8 cellular contexts compared by ENCODE assay signal in the genomic region with DNA sequence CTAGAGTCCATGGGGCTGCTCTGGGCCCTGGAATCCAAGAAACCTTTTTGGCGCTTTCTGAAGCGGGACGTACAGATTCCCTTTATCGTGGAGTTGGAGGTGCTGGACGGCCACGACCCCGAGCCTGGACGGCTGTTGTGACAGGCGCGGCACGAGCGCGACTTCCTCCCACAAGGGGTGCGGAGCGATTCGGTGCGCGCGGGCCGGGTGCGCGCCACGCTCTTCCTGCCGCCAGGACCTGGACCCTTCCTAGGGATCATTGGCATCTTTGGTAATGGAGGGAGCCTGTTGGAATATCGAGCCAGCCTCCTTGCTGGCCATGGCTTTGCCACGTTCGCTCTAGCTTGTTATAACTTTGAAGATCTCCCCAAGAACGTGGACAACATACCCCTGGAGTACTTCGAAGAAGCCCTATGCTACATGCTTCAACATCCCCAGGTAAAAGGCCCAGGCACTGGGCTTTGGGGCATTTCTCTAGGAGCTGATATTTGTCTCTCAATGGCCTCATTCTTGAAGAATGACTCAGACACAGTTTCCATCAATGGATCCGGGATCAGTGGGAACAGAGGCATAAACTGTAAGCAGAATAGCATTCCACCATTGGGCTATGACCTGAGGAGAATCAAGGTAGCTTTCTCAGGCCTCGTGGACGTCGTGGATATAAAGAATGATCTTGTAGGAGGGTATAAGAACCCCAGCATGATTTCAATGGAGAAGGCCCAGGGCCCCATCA. TPM values are rescaled to one million over a fixed set of nuclear protein-coding genes. Genes with fewer than 3 reads are reported as not detected.
DNase-seq lines count a peak whose midpoint lies in the region; ATAC-seq lines count a peak whose summit lies in the region.
"Had no signal": no experiment of that assay in that cellular context is flagged by ENCODE, and none has a peak within 500 bp of the region (broad histone marks: within the 10 kb centered on the region; RNA-seq: fewer than 3 reads in every experiment).

No MANE protein-coding gene starts in this region.

- H3K4me2 ChIP-seq in GM23248 (ENCODE audit: unreplicated experiment): peak overlapping the region; percentile 79

- H3K4me1 ChIP-seq in GM23248 (ENCODE audit: insufficient read depth): peaks cover 8% of the 10 kb centered on the region; the same call in 1 of the 2 replicates
- peaks cover 11% of the 10 kb centered on the region for H3K4me1 ChIP-seq in adipocyte (ENCODE audit: control insufficient read depth, insufficient read depth, low read length)

- H3K9me2 ChIP-seq in GM23248 (ENCODE audit: insufficient read depth): no peaks in the 10 kb centered on the region

- 0 out of 2 replicates have a peak, but pooled peaks cover 6% of the 10 kb centered on the region for H3F3A ChIP-seq in GM23248 (ENCODE audit: insufficient read depth)

- 18 to 19% methylated on average over 33 of the region's 33 CpGs for WGBS in GM23248 (ENCODE audit: low coverage in 1 of 2, low lambda C conversion rate in 2 of 2, missing lambda C conversion rate in 2 of 2), 2 experiments

- no peaks in the 10 kb centered on the region for H3K27me3 ChIP-seq in GM23248 (replicated peaks; ENCODE audit: insufficient read depth)
- H3K27me3 ChIP-seq in adipocyte (replicated peaks; ENCODE audit: control insufficient read depth, insufficient read depth, low read length): no peaks in the 10 kb centered on the region

- H4K20me1 ChIP-seq in GM23248 (ENCODE audit: insufficient read depth): no peaks in the 10 kb centered on the region

- DNase-seq in GM23248 (peak; percentile 9), adipocyte (ENCODE audit: low read depth) (no peak), SW480 (ENCODE audit: low spot score) (no peak)
- DNase-seq: NCI-H510A treated with DMSO at 0.1 percent for 48 hours had no signal

- peak overlapping the region; percentile 75 for H3K4me3 ChIP-seq in GM23248
- H3K4me3 ChIP-seq in adipocyte (ENCODE audit: low read length): peak overlapping the region; percentile 82
- H3K4me3 ChIP-seq in iPS-18c (ENCODE audit: insufficient read depth, low read depth, low read length): peak overlapping the region; percentile 45
- H3K4me3 ChIP-seq in skin epidermis: peak overlapping the region; percentile 13 to 42 (median 29)

- in situ Hi-C loops in GM23248 (cut with MboI): no loop called here

- H3K9me3 ChIP-seq in GM23248 (ENCODE audit: low read depth) (no peaks in the 10 kb centered on the region), adipocyte (ENCODE audit: control insufficient read depth, low read length) (no peaks in the 10 kb centered on the region), iPS-18c (ENCODE audit: control insufficient read depth, insufficient read depth, low read length) (peaks cover 2% of the 10 kb centered on the region)

- no peaks in the 10 kb centered on the region for H3K36me3 ChIP-seq in GM23248 (ENCODE audit: low read depth)
- no peaks in the 10 kb centered on the region for H3K36me3 ChIP-seq in adipocyte (ENCODE audit: control insufficient read depth, insufficient read depth, low read length, severe bottlenecking)

- peak overlapping the region; percentile 96 for H2AFZ ChIP-seq in GM23248

- ATAC-seq in HG03095 (IDR thresholded peaks at IDR 0.05; ENCODE audit: unreplicated experiment) (no peak), GM19351 (IDR thresholded peaks at IDR 0.05; ENCODE audit: unreplicated experiment) (no peak)

- H3K9ac ChIP-seq in GM23248: 0 out of 2 replicates have a peak overlapping the region, but pooled peaks have one; percentile 28
- H3K9ac ChIP-seq in adipocyte (ENCODE audit: low read length): peak overlapping the region; percentile 80

- H3K79me2 ChIP-seq in GM23248 (ENCODE audit: insufficient read depth): peaks cover 12% of the 10 kb centered on the region

- H3K27ac ChIP-seq in GM23248 (no peak overlapping the region), skin epidermis (no peak overlapping the region)

RNA-seq across cellular contexts. Expression of a gene that starts 3.5 kb away (rescaled TPM):
- total RNA-seq in GM23248 (2014; rRNA removed; shearing (Covaris generic)): 9.4 and 10.9 TPM in 2 replicates
- polyA plus RNA-seq in GM23248 (2016; fragmentation: Nextera tagmentation; extraction: Ambion mirVana): 9.7 and 9.9 TPM in 2 replicates

RNA-seq across cellular contexts. Expression of a gene that starts 42.9 kb away (rescaled TPM):
- total RNA-seq in GM23248 (2014; rRNA removed; shearing (Covaris generic)): 1.7 and 3.0 TPM in 2 replicates
- polyA plus RNA-seq in GM23248 (2016; fragmentation: Nextera tagmentation; extraction: Ambion mirVana): 1.2 and 1.5 TPM in 2 replicates

Comparison
In these comparisons a context has a peak if more than half of its experiments do, and no peak if none do; other contexts are left out.
1. H3K4me3 ChIP-seq: peak in every context shown above with its lines; median percentile 82 in adipocyte; 75 in GM23248; 45 in iPS-18c; 29 in skin epidermis.